1 cellular context compared by ENCODE assay signal in the genomic region with DNA sequence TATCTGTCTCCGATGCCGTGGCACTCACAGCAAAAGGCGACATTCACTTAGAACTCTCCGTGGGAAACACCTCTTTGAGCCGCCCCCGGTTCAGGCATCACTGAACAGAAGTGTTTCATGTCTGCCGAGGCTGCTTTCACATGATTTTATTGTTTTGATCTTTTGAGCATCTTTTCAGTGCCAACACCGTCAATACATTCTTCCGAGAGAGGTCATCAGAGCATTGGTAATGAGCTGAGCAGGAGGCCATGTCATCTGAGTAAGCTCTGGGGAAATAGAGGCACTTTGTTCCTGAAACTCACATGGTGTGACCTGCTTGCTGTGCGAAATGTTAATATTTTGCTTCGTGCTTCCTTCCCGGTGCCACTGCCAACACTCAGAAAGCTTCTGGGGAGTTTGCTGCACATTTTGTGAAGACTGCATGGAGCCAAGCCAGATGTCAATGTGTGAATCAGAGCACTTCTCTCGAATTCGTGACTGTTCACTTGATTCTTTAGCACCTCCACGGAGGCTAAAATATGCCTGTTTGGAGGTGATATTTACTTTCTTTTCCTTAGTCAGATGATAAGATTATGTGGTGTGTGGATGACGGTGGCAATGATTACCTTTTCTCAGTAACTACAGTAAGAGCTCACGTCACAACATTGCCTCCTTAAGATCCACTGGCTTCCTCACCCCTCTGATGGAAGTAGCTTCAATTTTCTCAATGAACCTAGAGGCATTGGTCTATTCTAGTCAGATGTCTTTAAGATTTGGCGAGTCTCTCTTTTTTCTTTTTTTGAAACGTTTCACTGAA.
TF ChIP-seq lines count a peak whose summit lies in the region.

No MANE protein-coding gene starts in this region.

TF ChIP-seq in HCT116, 20 proteins besides CTCF, POLR2A, EP300 and RAD21 (continued from another document):
- peak; percentile 75 for TF ChIP-seq FOSL1 (IDR thresholded peaks at IDR 0.05; ENCODE audit: low read depth)
- TF ChIP-seq EGR1 (IDR thresholded peaks at IDR 0.05; ENCODE audit: low read depth) = peak; percentile 94
- peak; percentile 97 for TF ChIP-seq TCF7L2 (IDR thresholded peaks at IDR 0.05; ENCODE audit: borderline replicate concordance, extremely low read depth, insufficient read depth, insufficient read length)
- TF ChIP-seq, protein P1, sequence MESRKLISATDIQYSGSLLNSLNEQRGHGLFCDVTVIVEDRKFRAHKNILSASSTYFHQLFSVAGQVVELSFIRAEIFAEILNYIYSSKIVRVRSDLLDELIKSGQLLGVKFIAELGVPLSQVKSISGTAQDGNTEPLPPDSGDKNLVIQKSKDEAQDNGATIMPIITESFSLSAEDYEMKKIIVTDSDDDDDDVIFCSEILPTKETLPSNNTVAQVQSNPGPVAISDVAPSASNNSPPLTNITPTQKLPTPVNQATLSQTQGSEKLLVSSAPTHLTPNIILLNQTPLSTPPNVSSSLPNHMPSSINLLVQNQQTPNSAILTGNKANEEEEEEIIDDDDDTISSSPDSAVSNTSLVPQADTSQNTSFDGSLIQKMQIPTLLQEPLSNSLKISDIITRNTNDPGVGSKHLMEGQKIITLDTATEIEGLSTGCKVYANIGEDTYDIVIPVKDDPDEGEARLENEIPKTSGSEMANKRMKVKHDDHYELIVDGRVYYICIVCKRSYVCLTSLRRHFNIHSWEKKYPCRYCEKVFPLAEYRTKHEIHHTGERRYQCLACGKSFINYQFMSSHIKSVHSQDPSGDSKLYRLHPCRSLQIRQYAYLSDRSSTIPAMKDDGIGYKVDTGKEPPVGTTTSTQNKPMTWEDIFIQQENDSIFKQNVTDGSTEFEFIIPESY (IDR thresholded peaks at IDR 0.05; ENCODE audit: extremely low read depth, insufficient replicate concordance, low read length) = no peak
- TF ChIP-seq, protein P2, sequence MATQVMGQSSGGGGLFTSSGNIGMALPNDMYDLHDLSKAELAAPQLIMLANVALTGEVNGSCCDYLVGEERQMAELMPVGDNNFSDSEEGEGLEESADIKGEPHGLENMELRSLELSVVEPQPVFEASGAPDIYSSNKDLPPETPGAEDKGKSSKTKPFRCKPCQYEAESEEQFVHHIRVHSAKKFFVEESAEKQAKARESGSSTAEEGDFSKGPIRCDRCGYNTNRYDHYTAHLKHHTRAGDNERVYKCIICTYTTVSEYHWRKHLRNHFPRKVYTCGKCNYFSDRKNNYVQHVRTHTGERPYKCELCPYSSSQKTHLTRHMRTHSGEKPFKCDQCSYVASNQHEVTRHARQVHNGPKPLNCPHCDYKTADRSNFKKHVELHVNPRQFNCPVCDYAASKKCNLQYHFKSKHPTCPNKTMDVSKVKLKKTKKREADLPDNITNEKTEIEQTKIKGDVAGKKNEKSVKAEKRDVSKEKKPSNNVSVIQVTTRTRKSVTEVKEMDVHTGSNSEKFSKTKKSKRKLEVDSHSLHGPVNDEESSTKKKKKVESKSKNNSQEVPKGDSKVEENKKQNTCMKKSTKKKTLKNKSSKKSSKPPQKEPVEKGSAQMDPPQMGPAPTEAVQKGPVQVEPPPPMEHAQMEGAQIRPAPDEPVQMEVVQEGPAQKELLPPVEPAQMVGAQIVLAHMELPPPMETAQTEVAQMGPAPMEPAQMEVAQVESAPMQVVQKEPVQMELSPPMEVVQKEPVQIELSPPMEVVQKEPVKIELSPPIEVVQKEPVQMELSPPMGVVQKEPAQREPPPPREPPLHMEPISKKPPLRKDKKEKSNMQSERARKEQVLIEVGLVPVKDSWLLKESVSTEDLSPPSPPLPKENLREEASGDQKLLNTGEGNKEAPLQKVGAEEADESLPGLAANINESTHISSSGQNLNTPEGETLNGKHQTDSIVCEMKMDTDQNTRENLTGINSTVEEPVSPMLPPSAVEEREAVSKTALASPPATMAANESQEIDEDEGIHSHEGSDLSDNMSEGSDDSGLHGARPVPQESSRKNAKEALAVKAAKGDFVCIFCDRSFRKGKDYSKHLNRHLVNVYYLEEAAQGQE (IDR thresholded peaks at IDR 0.05; ENCODE audit: low read depth) = no peak
- TF ChIP-seq SIN3A (IDR thresholded peaks at IDR 0.05; ENCODE audit: low read depth) = peak; percentile 68; the same call in 1 of the 2 replicates
- TF ChIP-seq, protein P3, sequence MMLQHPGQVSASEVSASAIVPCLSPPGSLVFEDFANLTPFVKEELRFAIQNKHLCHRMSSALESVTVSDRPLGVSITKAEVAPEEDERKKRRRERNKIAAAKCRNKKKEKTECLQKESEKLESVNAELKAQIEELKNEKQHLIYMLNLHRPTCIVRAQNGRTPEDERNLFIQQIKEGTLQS (IDR thresholded peaks at IDR 0.05) = no peak
- TF ChIP-seq JUND (IDR thresholded peaks at IDR 0.05) = peak; percentile 91
- no peak for TF ChIP-seq EZH2 (IDR thresholded peaks at IDR 0.05)
- TF ChIP-seq EZH2phosphoT487 (IDR thresholded peaks at IDR 0.05; ENCODE audit: borderline replicate concordance) = no peak
- TF ChIP-seq POLR2AphosphoS5 (IDR thresholded peaks at IDR 0.05; ENCODE audit: low read depth, low read length) = peak; percentile 55
- peak; percentile 81; the same call in 1 of the 2 replicates for TF ChIP-seq CBX3 (IDR thresholded peaks at IDR 0.05; ENCODE audit: low read depth)
- TF ChIP-seq ZNF274 (IDR thresholded peaks at IDR 0.05; ENCODE audit: low read depth, low read length) = no peak
- no peak for TF ChIP-seq ZFX (IDR thresholded peaks at IDR 0.05)
- no peak for TF ChIP-seq ELF1 (IDR thresholded peaks at IDR 0.05; ENCODE audit: borderline replicate concordance, low read depth)
- TF ChIP-seq CEBPB (IDR thresholded peaks at IDR 0.05; ENCODE audit: low read depth) = peak; percentile 66; the same call in 1 of the 2 replicates
- TF ChIP-seq YY1 (IDR thresholded peaks at IDR 0.05; ENCODE audit: extremely low read depth, insufficient replicate concordance, low read depth, low read length) = peak; percentile 61
- TF ChIP-seq, protein P4, sequence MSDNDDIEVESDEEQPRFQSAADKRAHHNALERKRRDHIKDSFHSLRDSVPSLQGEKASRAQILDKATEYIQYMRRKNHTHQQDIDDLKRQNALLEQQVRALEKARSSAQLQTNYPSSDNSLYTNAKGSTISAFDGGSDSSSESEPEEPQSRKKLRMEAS (IDR thresholded peaks at IDR 0.05) = peak; percentile 71
- peak; percentile 98 for TF ChIP-seq SP1 (IDR thresholded peaks at IDR 0.05; ENCODE audit: low read depth)
